14 cellular contexts compared by ENCODE assay signal in the genomic region with DNA sequence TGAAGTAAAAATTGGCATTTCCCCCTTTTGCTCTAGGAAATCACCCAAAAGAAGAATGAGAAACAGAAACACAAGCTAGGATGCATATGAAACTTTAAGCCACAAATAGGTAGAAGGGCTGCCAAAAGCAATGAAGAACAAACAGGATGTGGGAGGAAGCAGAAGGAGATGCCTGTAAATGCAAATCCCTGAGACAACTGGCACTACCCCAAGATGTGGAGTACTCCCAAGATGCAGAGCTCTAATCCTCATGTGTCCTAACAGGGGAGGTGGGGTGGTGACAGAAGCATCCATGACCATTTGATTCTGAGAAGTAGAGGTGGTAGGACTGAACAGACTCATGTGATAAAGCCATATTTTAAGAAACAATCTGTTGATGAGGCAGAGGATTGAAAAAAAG. TPM values are rescaled to one million over a fixed set of nuclear protein-coding genes. Genes with fewer than 3 reads are reported as not detected.
DNase-seq lines count a peak whose midpoint lies in the region; ATAC-seq and TF ChIP-seq lines count a peak whose summit lies in the region.
"Had no signal": no experiment of that assay in that cellular context is flagged by ENCODE, and none has a peak within 500 bp of the region (broad histone marks: within the 10 kb centered on the region; RNA-seq: fewer than 3 reads in every experiment).

No MANE protein-coding gene starts in this region.

- H3K4me2 ChIP-seq in DND-41 (ENCODE audit: insufficient read depth, low read length) = peak overlapping the region; percentile 37; the same call in 1 of the 2 replicates

- peak overlapping the region; percentile 85 for H3K27ac ChIP-seq in DND-41 (ENCODE audit: low read length)
- H3K27ac ChIP-seq: coronary artery, heart left ventricle, thoracic aorta had no signal

- peak overlapping the region; percentile 72 for H3K27ac Mint-ChIP-seq in activated T-helper 17 cell treated with anti-CD3 and anti-CD28 coated beads, Interleukin-2, amount 50 U/mL, for 72 hours

- H3K36me3 ChIP-seq in DND-41 (ENCODE audit: insufficient read depth, low read length) = no peaks in the 10 kb centered on the region
- H3K36me3 ChIP-seq: heart left ventricle, thoracic aorta had no signal

- H3K27me3 Mint-ChIP-seq in activated T-helper 17 cell treated with anti-CD3 and anti-CD28 coated beads, Interleukin-2, amount 50 U/mL, for 72 hours = no peaks in the 10 kb centered on the region

- no peak overlapping the region for H3K9ac ChIP-seq in DND-41 (ENCODE audit: low read depth, low read length)

- H3K79me2 ChIP-seq in DND-41 (ENCODE audit: insufficient read depth, low read length) = no peaks in the 10 kb centered on the region

- no peaks in the 10 kb centered on the region for H3K36me3 Mint-ChIP-seq in activated T-helper 17 cell treated with anti-CD3 and anti-CD28 coated beads, Interleukin-2, amount 50 U/mL, for 72 hours (ENCODE audit: low read depth)

- TF ChIP-seq CTCF in DND-41 (IDR thresholded peaks at IDR 0.05; ENCODE audit: borderline replicate concordance, extremely low read depth, low read length, poor library complexity, severe bottlenecking) = no peak

- peaks cover 22% of the 10 kb centered on the region for H3K4me1 ChIP-seq in DND-41 (ENCODE audit: insufficient read depth, low read length)

- ATAC-seq in DND-41 (ENCODE audit: insufficient read depth, low read depth) = peak; percentile 94
- peak; percentile 53 for ATAC-seq in activated T-helper 17 cell treated with anti-CD3 and anti-CD28 coated beads, Interleukin-2, amount 50 U/mL, for 72 hours (replicated peaks)
- no peak for ATAC-seq in HG02884 (IDR thresholded peaks at IDR 0.05; ENCODE audit: unreplicated experiment)
- no peak for ATAC-seq in HG03520 (IDR thresholded peaks at IDR 0.05; ENCODE audit: unreplicated experiment)
- ATAC-seq: heart left ventricle, Panc1 had no signal

- peaks cover 21% of the 10 kb centered on the region for H3K4me1 Mint-ChIP-seq in activated T-helper 17 cell treated with anti-CD3 and anti-CD28 coated beads, Interleukin-2, amount 50 U/mL, for 72 hours

- H3K4me3 ChIP-seq in DND-41 (ENCODE audit: low read depth in 1 of 2, low read length in 2 of 2) = no peak overlapping the region
- H3K4me3 ChIP-seq: coronary artery, heart left ventricle, thoracic aorta had no signal

- peak overlapping the region; percentile 51 for H2AFZ ChIP-seq in DND-41 (ENCODE audit: low read depth, low read length)

- peak; percentile 47 for DNase-seq in DND-41
- DNase-seq in HT1080 (ENCODE audit: low read depth) = peak; percentile 74
- peak; percentile 87 for DNase-seq in iris pigment epithelial cell (ENCODE audit: low read depth)
- DNase-seq in NCI-H526 (lab: John Stamatoyannopoulos, UW) = no peak
- DNase-seq in NK-92 (lab: John Stamatoyannopoulos, UW; ENCODE audit: unreplicated experiment) = no peak
- DNase-seq: activated gamma-delta T cell treated with Interleukin-2 at 50 U/mL for 16 hours, heart left ventricle, NCI-H2081 had no signal

- H3K9me3 Mint-ChIP-seq in activated T-helper 17 cell treated with anti-CD3 and anti-CD28 coated beads, Interleukin-2, amount 50 U/mL, for 72 hours = no peaks in the 10 kb centered on the region

- H3K4me3 Mint-ChIP-seq in activated T-helper 17 cell treated with anti-CD3 and anti-CD28 coated beads, Interleukin-2, amount 50 U/mL, for 72 hours = peak overlapping the region; percentile 32

- H3K27me3 ChIP-seq in DND-41 (ENCODE audit: insufficient read depth, low read length, poor library complexity) = no peaks in the 10 kb centered on the region
- H3K27me3 ChIP-seq: heart left ventricle had no signal

- no peaks in the 10 kb centered on the region for H3K9me3 ChIP-seq in DND-41 (ENCODE audit: insufficient read depth, low read length, severe bottlenecking)
- H3K9me3 ChIP-seq: heart left ventricle, thoracic aorta had no signal

- no peaks in the 10 kb centered on the region for H4K20me1 ChIP-seq in DND-41 (ENCODE audit: insufficient read depth, low read length)

RNA-seq across cellular contexts. Expression of a gene that starts 31.9 kb away (rescaled TPM):
- total RNA-seq in HT1080 (2014; rRNA removed; shearing (Covaris generic)) = 2.3 TPM in 2 replicates
- polyA plus RNA-seq in HT1080 (2015; cell fraction: cytosol; rRNA removed) = 5.5 and 5.9 TPM in 2 replicates
- polyA plus RNA-seq in HT1080 (2015; cell fraction: nucleus; rRNA removed) = 14.8 and 16.0 TPM in 2 replicates
- 10 to 100 TPM; 16.3 to 18.4 TPM for total RNA-seq in activated T-helper 17 cell treated with anti-CD3 and anti-CD28 coated beads, Interleukin-2, amount 50 U/mL, for 72 hours

Comparison
In these comparisons a context has a peak if more than half of its experiments do, and no peak if none do; other contexts are left out.
1. ATAC-seq: peak in DND-41 (single experiment) and activated T-helper 17 cell treated with anti-CD3 and anti-CD28 coated beads, Interleukin-2, amount 50 U/mL, for 72 hours (single experiment); none in HG02884 (single experiment) and HG03520 (single experiment).
2. DNase-seq: peak in DND-41 (single experiment), HT1080 (single experiment) and iris pigment epithelial cell (single experiment); none in NCI-H526 (0 of 2) and NK-92 (single experiment).